2 cellular contexts compared by ENCODE assay signal in genomic region chr4:132276989-132277388, GRCh38.
TF ChIP-seq lines count a peak whose summit lies in the region.

No MANE protein-coding gene starts in this region.

TF ChIP-seq in HepG2, 621 proteins besides CTCF, POLR2A, EP300 and RAD21:
- peak; percentile 97 for TF ChIP-seq HNRNPK (IDR thresholded peaks at IDR 0.05; ENCODE audit: low read depth, low read length, poor library complexity, severe bottlenecking)
- no peak for TF ChIP-seq THAP7 (CRISPR knock-in tag; IDR thresholded peaks at IDR 0.05)
- TF ChIP-seq TERF1 (CRISPR knock-in tag; IDR thresholded peaks at IDR 0.05): no peak
- no peak for TF ChIP-seq NFE2L2 (IDR thresholded peaks at IDR 0.05; ENCODE audit: low read length)
- TF ChIP-seq PCBP1 (IDR thresholded peaks at IDR 0.05; ENCODE audit: borderline replicate concordance, low read depth, low read length): 0 out of 2 replicates have a peak, but pooled peaks have one; percentile 32
- no peak for TF ChIP-seq ZNF510 (CRISPR knock-in tag; IDR thresholded peaks at IDR 0.05; ENCODE audit: low read depth)

TF ChIP-seq in K562, 482 proteins besides CTCF, POLR2A, EP300 and RAD21:
- TF ChIP-seq TRIM25 (IDR thresholded peaks at IDR 0.05; ENCODE audit: borderline replicate concordance) (no peak), TCF3 (CRISPR knock-in tag; IDR thresholded peaks at IDR 0.05) (no peak), PCBP2 (IDR thresholded peaks at IDR 0.05; ENCODE audit: low read depth, low read length, poor library complexity, severe bottlenecking) (peak; percentile 49), CBFA2T3 (IDR thresholded peaks at IDR 0.05) (no peak), ZBTB8A (IDR thresholded peaks at IDR 0.05; ENCODE audit: partially characterized antibody) (no peak), PCBP1 (IDR thresholded peaks at IDR 0.05; ENCODE audit: low read depth, low read length, poor library complexity, severe bottlenecking) (peak; percentile 38), SMARCA4 (IDR thresholded peaks at IDR 0.05) (no peak), HNRNPK (IDR thresholded peaks at IDR 0.05; ENCODE audit: low read depth, low read length, poor library complexity, severe bottlenecking) (peak; percentile 83), ADNP (tag; IDR thresholded peaks at IDR 0.05) (no peak), ZNF76 (CRISPR knock-in tag; IDR thresholded peaks at IDR 0.05; ENCODE audit: borderline replicate concordance) (no peak), MCM7 (IDR thresholded peaks at IDR 0.05) (no peak)
